In the genomic region with DNA sequence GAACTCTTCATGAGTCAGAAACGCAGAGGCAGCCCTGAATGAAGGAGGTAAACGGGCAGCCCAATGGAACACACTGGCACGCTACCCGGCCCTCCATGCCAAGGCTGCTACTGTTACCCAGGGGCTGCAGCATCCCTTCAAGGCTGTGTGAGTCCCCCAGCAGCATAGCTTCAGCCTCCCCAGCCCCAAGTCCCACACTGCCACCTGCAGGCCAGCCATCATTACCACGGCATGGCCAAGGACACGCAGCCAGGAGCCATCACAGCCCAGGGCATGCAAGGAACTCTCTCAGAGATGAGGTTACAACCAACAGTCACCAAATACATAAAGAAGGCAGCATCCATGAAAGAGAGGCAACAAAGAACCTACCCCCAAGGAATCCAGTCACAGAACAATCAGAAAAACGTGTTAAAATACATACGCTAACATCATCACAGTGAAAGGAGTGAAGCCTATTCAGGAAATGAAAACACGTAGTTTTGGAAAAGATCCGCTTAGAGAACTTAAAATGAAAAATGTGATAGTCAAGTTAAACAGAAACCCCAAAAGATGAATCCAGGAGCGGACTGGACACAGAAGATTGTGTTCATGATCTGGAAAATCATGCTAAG, we compare ENCODE assay signal across 8 cellular contexts. TPM values are rescaled to one million over a fixed set of nuclear protein-coding genes. Genes with fewer than 3 reads are reported as not detected.
DNase-seq lines count a peak whose midpoint lies in the region; ATAC-seq and TF ChIP-seq lines count a peak whose summit lies in the region.

No MANE protein-coding gene starts in this region.

- no peak overlapping the region for H3K4me2 ChIP-seq in fibroblast of lung (ENCODE audit: extremely low read depth, insufficient read depth, low read length)

- no peaks in the 10 kb centered on the region for H4K20me1 ChIP-seq in fibroblast of lung (ENCODE audit: control insufficient read depth, extremely low read depth, insufficient read depth, low read length)

- H3K9me3 ChIP-seq in fibroblast of lung (ENCODE audit: control insufficient read depth, insufficient read depth, low read depth, low read length) (no peaks in the 10 kb centered on the region), psoas muscle (no peaks in the 10 kb centered on the region)

- CTCF ChIA-PET in activated CD8-positive, alpha-beta T cell treated with anti-CD3 and anti-CD28 coated beads, Interleukin-2, amount 10 ng/mL, durations not matched to agents 7 days and 5 days (lab: Charles Lee): interaction anchor here (0.6 to 3.5 kb wide), 11 partner anchors 9 to 145 kb away, joined by 3 to 24 read pairs (median 4); partner anchors contain the start of gene PLA2G4F

- H3K4me3 ChIP-seq in fibroblast of lung (replicated peaks in 1 of 4; ENCODE audit: control extremely low read depth in 1 of 4, insufficient read depth in 1 of 4, low read depth in 3 of 4, low read length in 4 of 4) (no peak overlapping the region), psoas muscle (no peak overlapping the region)

- H3K27ac ChIP-seq in fibroblast of lung (ENCODE audit: insufficient read depth, low read length) (no peak overlapping the region), psoas muscle (no peak overlapping the region)

- POLR2A ChIA-PET in activated CD8-positive, alpha-beta T cell treated with anti-CD3 and anti-CD28 coated beads, Interleukin-2, amount 10 ng/mL, durations not matched to agents 7 days and 5 days (lab: Charles Lee): interaction anchor here (0.7 kb wide), 1 partner anchor 126 kb away, joined by 3 read pairs; no protein-coding TSS in a partner anchor

- H3K27me3 ChIP-seq in fibroblast of lung (ENCODE audit: control insufficient read depth, insufficient read depth, low read length) (peaks cover 21% of the 10 kb centered on the region), psoas muscle (ENCODE audit: insufficient read depth in 3 of 3, low read length in 2 of 3) (no peaks in the 10 kb centered on the region)

- H3K9ac ChIP-seq in fibroblast of lung (ENCODE audit: insufficient read depth, low read length): no peak overlapping the region

- H3K36me3 ChIP-seq in fibroblast of lung (ENCODE audit: control insufficient read depth, insufficient read depth, low read length): no peaks in the 10 kb centered on the region
- H3K36me3 ChIP-seq in psoas muscle (ENCODE audit: insufficient read depth in 1 of 2, low read depth in 1 of 2): no peaks in the 10 kb centered on the region

- intact Hi-C loops in psoas muscle (cut with DNase I): loop anchor here (2.0 to 10.0 kb wide), 4 partner anchors 67 to 149 kb away; no protein-coding TSS in a partner anchor

- H3K36me3 Mint-ChIP-seq in activated CD8-positive, alpha-beta T cell treated with anti-CD3 and anti-CD28 coated beads, Interleukin-2, amount 10 ng/mL, durations not matched to agents 7 days and 5 days (ENCODE audit: low read depth): no peaks in the 10 kb centered on the region

- no peak overlapping the region for H2AFZ ChIP-seq in fibroblast of lung (ENCODE audit: low read length)

- ATAC-seq in activated CD8-positive, alpha-beta T cell treated with anti-CD3 and anti-CD28 coated beads, Interleukin-2, amount 10 ng/mL, durations not matched to agents 7 days and 5 days: peak; percentile 88
- ATAC-seq in psoas muscle (peak; percentile 76 to 84 (median 79)), GM18868 (IDR thresholded peaks at IDR 0.05; ENCODE audit: unreplicated experiment) (no peak), GM19455 (IDR thresholded peaks at IDR 0.05; ENCODE audit: unreplicated experiment) (no peak)

- WGBS in psoas muscle, 3 donors: 64 to 71% (median 65%) methylated on average over 11 of the region's 11 CpGs

- H3K4me1 ChIP-seq in fibroblast of lung (ENCODE audit: control insufficient read depth, extremely low read depth, insufficient read depth, low read length): no peaks in the 10 kb centered on the region
- no peaks in the 10 kb centered on the region for H3K4me1 ChIP-seq in psoas muscle

- no peaks in the 10 kb centered on the region for H3K4me1 Mint-ChIP-seq in activated CD8-positive, alpha-beta T cell treated with anti-CD3 and anti-CD28 coated beads, Interleukin-2, amount 10 ng/mL, durations not matched to agents 7 days and 5 days (ENCODE audit: low read depth)

- TF ChIP-seq CTCF in AG09319 (IDR thresholded peaks at IDR 0.05; ENCODE audit: low read depth, low read length): peak; percentile 53
- peak; percentile 55 to 64 for TF ChIP-seq CTCF in fibroblast of lung (conservative IDR thresholded peaks at IDR 0.05 in 1 of 2, IDR thresholded peaks at IDR 0.05 in 1 of 2; ENCODE audit: low read depth in 1 of 2, low read length in 2 of 2)
- TF ChIP-seq CTCF in psoas muscle (IDR thresholded peaks at IDR 0.05): peak; percentile 65

- no peak overlapping the region for H3K4me3 Mint-ChIP-seq in activated CD8-positive, alpha-beta T cell treated with anti-CD3 and anti-CD28 coated beads, Interleukin-2, amount 10 ng/mL, durations not matched to agents 7 days and 5 days

- peaks cover 14% of the 10 kb centered on the region for H3K27me3 Mint-ChIP-seq in activated CD8-positive, alpha-beta T cell treated with anti-CD3 and anti-CD28 coated beads, Interleukin-2, amount 10 ng/mL, durations not matched to agents 7 days and 5 days (ENCODE audit: low read depth)

- H3K79me2 ChIP-seq in fibroblast of lung (ENCODE audit: control insufficient read depth, insufficient read depth, low read length): no peaks in the 10 kb centered on the region

- no peak for DNase-seq in AG09319 (ENCODE audit: extremely low read depth, low read depth)
- DNase-seq in GM19238 (ENCODE audit: insufficient read length, low spot score): peak; percentile 44
- peak; percentile 42 for DNase-seq in NCI-H774 (lab: John Stamatoyannopoulos, UW)
- peak; percentile 76 for DNase-seq in activated CD8-positive, alpha-beta T cell treated with anti-CD3 and anti-CD28 coated beads, Interleukin-2, amount 10 ng/mL, durations not matched to agents 7 days and 5 days
- peak; percentile 12 to 17 for DNase-seq in fibroblast of lung (ENCODE audit: low read depth in 2 of 2)
- DNase-seq in psoas muscle: peak in 1 of 2 donors; percentile 77

- H3K27ac Mint-ChIP-seq in activated CD8-positive, alpha-beta T cell treated with anti-CD3 and anti-CD28 coated beads, Interleukin-2, amount 10 ng/mL, durations not matched to agents 7 days and 5 days: no peak overlapping the region

- H3K9me3 Mint-ChIP-seq in activated CD8-positive, alpha-beta T cell treated with anti-CD3 and anti-CD28 coated beads, Interleukin-2, amount 10 ng/mL, durations not matched to agents 7 days and 5 days (ENCODE audit: insufficient read depth): no peaks in the 10 kb centered on the region

RNA-seq across cellular contexts. Expression of gene PLA2G4F, which starts 22.4 kb away (rescaled TPM):
- not detected for total RNA-seq in activated CD8-positive, alpha-beta T cell treated with anti-CD3 and anti-CD28 coated beads, Interleukin-2, amount 10 ng/mL, durations not matched to agents 7 days and 5 days
- total RNA-seq in fibroblast of lung (not detected in 2 replicates), psoas muscle (1 to 10 TPM; 1.9 to 5.3 (median 3.6) TPM)
- polyA plus RNA-seq in fibroblast of lung (not detected in 2 replicates), psoas muscle (under 1 TPM; 0.20 to 0.93 (median 0.86) TPM)
- polyA plus RNA-seq in fibroblast of lung (2012): not detected in 2 replicates
- not detected in 2 replicates for polyA minus RNA-seq in fibroblast of lung (ENCODE audit: low replicate concordance)

RNA-seq across cellular contexts. Expression of gene PLA2G4D, which starts 39.6 kb away (rescaled TPM):
- total RNA-seq in activated CD8-positive, alpha-beta T cell treated with anti-CD3 and anti-CD28 coated beads, Interleukin-2, amount 10 ng/mL, durations not matched to agents 7 days and 5 days: not detected
- total RNA-seq in fibroblast of lung: not detected in 2 replicates
- not detected in 2 replicates for polyA plus RNA-seq in fibroblast of lung
- not detected in 2 replicates for polyA plus RNA-seq in fibroblast of lung (2012)
- polyA minus RNA-seq in fibroblast of lung (ENCODE audit: low replicate concordance): not detected in 2 replicates
- total RNA-seq in psoas muscle: not detected
- not detected for polyA plus RNA-seq in psoas muscle

Comparison
In these comparisons a context has a peak if more than half of its experiments do, and no peak if none do; other contexts are left out.
1. ATAC-seq: peak in activated CD8-positive, alpha-beta T cell treated with anti-CD3 and anti-CD28 coated beads, Interleukin-2, amount 10 ng/mL, durations not matched to agents 7 days and 5 days (single experiment) and psoas muscle (4 of 4); none in GM18868 (single experiment) and GM19455 (single experiment).
2. Peak in every context shown above with its lines, with median percentiles within 50 percentile points of each other: CTCF ChIP-seq.